In the genomic region with DNA sequence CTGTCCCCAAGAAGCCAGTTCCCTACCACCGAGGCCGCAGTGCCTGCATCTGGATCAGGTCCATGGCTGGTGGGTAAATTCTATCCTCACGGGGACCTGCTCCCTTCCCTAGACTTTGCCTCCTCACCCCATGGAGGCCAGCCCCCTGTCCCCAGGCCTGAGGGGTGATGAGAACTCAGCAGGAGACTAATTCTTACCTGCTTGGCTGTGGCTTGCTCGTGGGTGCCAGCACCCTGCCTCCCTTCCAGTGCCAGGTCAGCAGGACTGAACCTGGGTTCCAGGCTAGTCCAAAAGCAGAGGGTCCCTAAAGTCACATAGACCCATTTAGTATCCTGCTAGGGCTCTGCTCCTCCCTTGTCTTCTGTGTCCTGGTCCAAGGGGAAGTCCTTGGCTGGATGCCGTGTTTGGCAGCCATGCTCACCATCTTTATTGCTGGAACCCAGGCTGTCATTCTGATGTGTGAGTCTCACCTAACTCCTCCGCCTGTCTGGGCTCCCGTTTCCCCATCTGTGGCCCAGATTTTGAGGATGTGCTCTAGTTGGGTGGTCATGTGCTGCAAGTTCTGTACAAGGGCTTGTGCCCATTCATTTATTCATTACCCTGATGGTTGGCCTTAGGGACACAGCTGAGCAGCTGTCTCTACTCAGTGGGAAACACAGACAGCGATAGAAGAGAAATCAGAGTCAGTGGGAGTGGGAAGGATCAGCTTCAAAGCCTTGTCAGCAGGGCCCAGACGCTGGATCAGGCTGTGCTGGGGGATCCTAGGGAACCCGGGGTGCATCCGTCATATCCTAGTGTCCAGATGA, we compare ENCODE assay signal across 8 cellular contexts. TPM values are rescaled to one million over a fixed set of nuclear protein-coding genes. Genes with fewer than 3 reads are reported as not detected.
DNase-seq lines count a peak whose midpoint lies in the region; ATAC-seq and TF ChIP-seq lines count a peak whose summit lies in the region.

No MANE protein-coding gene starts in this region.

- no peak for TF ChIP-seq POLR2A in erythroblast (IDR thresholded peaks at IDR 0.05; ENCODE audit: low read length)

- peaks cover 3% of the 10 kb centered on the region; the same call in 1 of the 2 replicates for H3K36me3 ChIP-seq in HAP-1 (replicated peaks)

- H3K4me1 Mint-ChIP-seq in activated CD8-positive, alpha-beta T cell treated with anti-CD3 and anti-CD28 coated beads for 36 hours (ENCODE audit: low read depth): peaks cover 17% of the 10 kb centered on the region
- H3K4me1 Mint-ChIP-seq in glutamatergic neuron (ENCODE audit: low read depth, unreplicated experiment): peaks cover 10% of the 10 kb centered on the region
- H3K4me1 Mint-ChIP-seq in osteocyte (ENCODE audit: unreplicated experiment): peaks cover 13% of the 10 kb centered on the region

- peak overlapping the region; percentile 91 for H3K4me3 ChIP-seq in HAP-1

- in situ Hi-C loops in HAP-1 (cut with MboI; ENCODE audit: low sequenced_read_pairs): no loop called here

- H3K9me3 Mint-ChIP-seq in activated CD8-positive, alpha-beta T cell treated with anti-CD3 and anti-CD28 coated beads for 36 hours: no peaks in the 10 kb centered on the region
- H3K9me3 Mint-ChIP-seq in glutamatergic neuron (ENCODE audit: unreplicated experiment): peaks cover 4% of the 10 kb centered on the region
- H3K9me3 Mint-ChIP-seq in osteocyte (ENCODE audit: unreplicated experiment): no peaks in the 10 kb centered on the region

- no peak for ATAC-seq in activated CD8-positive, alpha-beta T cell treated with anti-CD3 and anti-CD28 coated beads for 36 hours

- peak overlapping the region; percentile 81 for H3K4me3 Mint-ChIP-seq in activated CD8-positive, alpha-beta T cell treated with anti-CD3 and anti-CD28 coated beads for 36 hours
- peak overlapping the region; percentile 99 for H3K4me3 Mint-ChIP-seq in glutamatergic neuron (ENCODE audit: unreplicated experiment)
- H3K4me3 Mint-ChIP-seq in osteocyte (ENCODE audit: unreplicated experiment): peak overlapping the region; percentile 84

- H3K27me3 Mint-ChIP-seq in activated CD8-positive, alpha-beta T cell treated with anti-CD3 and anti-CD28 coated beads for 36 hours: no peaks in the 10 kb centered on the region
- H3K27me3 Mint-ChIP-seq in glutamatergic neuron (ENCODE audit: unreplicated experiment): peaks cover 6% of the 10 kb centered on the region
- no peaks in the 10 kb centered on the region for H3K27me3 Mint-ChIP-seq in osteocyte (ENCODE audit: unreplicated experiment)

- H3K27ac Mint-ChIP-seq in activated CD8-positive, alpha-beta T cell treated with anti-CD3 and anti-CD28 coated beads for 36 hours: peak overlapping the region; percentile 2
- H3K27ac Mint-ChIP-seq in glutamatergic neuron (ENCODE audit: unreplicated experiment): peak overlapping the region; percentile 98
- H3K27ac Mint-ChIP-seq in osteocyte (ENCODE audit: unreplicated experiment): peak overlapping the region; percentile 29

- no peak for TF ChIP-seq CTCF in activated CD8-positive, alpha-beta T cell treated with anti-CD3 and anti-CD28 coated beads for 36 hours (IDR thresholded peaks at IDR 0.05)
- TF ChIP-seq CTCF in glutamatergic neuron (IDR thresholded peaks at IDR 0.05; ENCODE audit: partially characterized antibody, unreplicated experiment): no peak
- TF ChIP-seq CTCF in osteocyte (IDR thresholded peaks at IDR 0.05): no peak

- H3K36me3 Mint-ChIP-seq in activated CD8-positive, alpha-beta T cell treated with anti-CD3 and anti-CD28 coated beads for 36 hours (ENCODE audit: low read depth): peaks cover 3% of the 10 kb centered on the region
- no peaks in the 10 kb centered on the region for H3K36me3 Mint-ChIP-seq in glutamatergic neuron (ENCODE audit: unreplicated experiment)
- peaks cover 2% of the 10 kb centered on the region for H3K36me3 Mint-ChIP-seq in osteocyte (ENCODE audit: unreplicated experiment)

- DNase-seq in AG08396 (ENCODE audit: low spot score): peak; percentile 55
- no peak for DNase-seq in HAP-1 (ENCODE audit: low spot score in 2 of 2)
- DNase-seq in activated CD8-positive, alpha-beta T cell treated with anti-CD3 and anti-CD28 coated beads for 36 hours: no peak
- peak; percentile 25 for DNase-seq in glutamatergic neuron
- DNase-seq in osteocyte (ENCODE audit: extremely low spot score, unreplicated experiment): no peak
- DNase-seq in iPS-NIHi11 (ENCODE audit: low spot score): no peak
- DNase-seq in AML-193 (lab: John Stamatoyannopoulos, UW): no peak
- no peak for DNase-seq in erythroblast (lab: John Stamatoyannopoulos, UW)

- no peaks in the 10 kb centered on the region for H3K9me3 ChIP-seq in HAP-1

- CTCF ChIA-PET in activated CD8-positive, alpha-beta T cell treated with anti-CD3 and anti-CD28 coated beads for 36 hours (lab: Charles Lee): no interaction called here

- intact Hi-C loops in activated CD8-positive, alpha-beta T cell treated with anti-CD3 and anti-CD28 coated beads for 36 hours (cut with micrococcal nuclease): no loop called here

- H3K27me3 ChIP-seq in HAP-1 (ENCODE audit: low read depth): no peaks in the 10 kb centered on the region

- H3K4me1 ChIP-seq in HAP-1: peaks cover 8% of the 10 kb centered on the region

- POLR2A ChIA-PET in activated CD8-positive, alpha-beta T cell treated with anti-CD3 and anti-CD28 coated beads for 36 hours (lab: Charles Lee): interaction anchor here (1.2 kb wide), 1 partner anchor 25 kb away, joined by 3 read pairs; no protein-coding TSS in a partner anchor

RNA-seq across cellular contexts. Expression of a gene that starts 0.9 kb away (rescaled TPM):
- total RNA-seq in activated CD8-positive, alpha-beta T cell treated with anti-CD3 and anti-CD28 coated beads for 36 hours: 10 to 100 TPM; 13.5 to 13.9 TPM
- 85.7 TPM for total RNA-seq in glutamatergic neuron (ENCODE audit: unreplicated experiment)
- total RNA-seq in osteocyte: 103 and 109 TPM in 2 replicates

RNA-seq across cellular contexts. Expression of a gene that starts 24.4 kb away (rescaled TPM):
- 10 to 100 TPM; 13.4 to 18.9 TPM for total RNA-seq in activated CD8-positive, alpha-beta T cell treated with anti-CD3 and anti-CD28 coated beads for 36 hours
- total RNA-seq in glutamatergic neuron (ENCODE audit: unreplicated experiment) (27.9 TPM), osteocyte (41.0 and 45.6 TPM in 2 replicates)

RNA-seq across cellular contexts. Expression of a gene that starts 44.4 kb away (rescaled TPM):
- total RNA-seq in activated CD8-positive, alpha-beta T cell treated with anti-CD3 and anti-CD28 coated beads for 36 hours: not detected
- total RNA-seq in glutamatergic neuron (ENCODE audit: unreplicated experiment): not detected
- total RNA-seq in osteocyte: not detected in 2 replicates

Comparison
In these comparisons a context has a peak if more than half of its experiments do, and no peak if none do; other contexts are left out.
1. DNase-seq: peak in AG08396 (single experiment) and glutamatergic neuron (single experiment); none in HAP-1 (0 of 2), activated CD8-positive, alpha-beta T cell treated with anti-CD3 and anti-CD28 coated beads for 36 hours (single experiment), osteocyte (single experiment), iPS-NIHi11 (single experiment), AML-193 (0 of 2) and erythroblast (0 of 2).
2. H3K27ac Mint-ChIP-seq: peak in every context shown above with its lines; median percentile 98 in glutamatergic neuron; 29 in osteocyte; 2 in activated CD8-positive, alpha-beta T cell treated with anti-CD3 and anti-CD28 coated beads for 36 hours.
3. Peak in every context shown above with its lines, with median percentiles within 50 percentile points of each other: H3K4me3 Mint-ChIP-seq.